ENCODE assay signal across 1 cellular context in genomic region chr22:48629631-48630443, GRCh38.
TF ChIP-seq lines count a peak whose summit lies in the region.

No MANE protein-coding gene starts in this region.

TF ChIP-seq in IMR-90, 13 proteins besides CTCF, POLR2A, EP300 and RAD21 (continued from another document):
- no peak for TF ChIP-seq ELK1 (IDR thresholded peaks at IDR 0.05; ENCODE audit: borderline replicate concordance, low read depth, low read length)
- TF ChIP-seq RCOR1 (IDR thresholded peaks at IDR 0.05; ENCODE audit: insufficient replicate concordance, low read length): no peak
- no peak for TF ChIP-seq FOS (IDR thresholded peaks at IDR 0.05; ENCODE audit: low read depth, low read length)
- no peak for TF ChIP-seq BHLHE40 (IDR thresholded peaks at IDR 0.05; ENCODE audit: low read depth, low read length)
- TF ChIP-seq MAZ (IDR thresholded peaks at IDR 0.05; ENCODE audit: borderline replicate concordance, low read depth, low read length): no peak
- TF ChIP-seq MXI1 (IDR thresholded peaks at IDR 0.05; ENCODE audit: borderline replicate concordance, low read depth, low read length): no peak
